Comparison of ENCODE assay signal across 10 cellular contexts in genomic region chr7:90351987-90352386, GRCh38. TPM values are rescaled to one million over a fixed set of nuclear protein-coding genes. Genes with fewer than 3 reads are reported as not detected.
"Had no signal": no experiment of that assay in that cellular context is flagged by ENCODE, and none has a peak within 500 bp of the region (broad histone marks: within the 10 kb centered on the region; RNA-seq: fewer than 3 reads in every experiment).

No MANE protein-coding gene starts in this region.

- H3K27ac ChIP-seq: HL-60 had no signal

- H3K4me3 Mint-ChIP-seq: GM23338, H9 had no signal

- H3K4me3 ChIP-seq: GM23338 had no signal

- H3K27ac Mint-ChIP-seq: GM23338, H9, IgD-negative memory B cell had no signal

- FAIRE-seq: H1, H54, HepG2 had no signal

- H2AFZ ChIP-seq: GM23338 had no signal

- DNase-seq: H9, HCEC 1CT, KBM-7 had no signal

- ATAC-seq: GM23338, HepG2 had no signal

- H3K9me3 Mint-ChIP-seq: GM23338, H9 had no signal

- H3K4me2 ChIP-seq: GM23338 had no signal

- H3K27me3 Mint-ChIP-seq: IgD-negative memory B cell had no signal

RNA-seq across cellular contexts. Expression of gene FAM237B, which starts 30.9 kb away (rescaled TPM):
- total RNA-seq: H1, H9, HepG2, HT1080 had no signal
- polyA plus RNA-seq: H1, HepG2, IgD-negative memory B cell had no signal
